In the genomic region with DNA sequence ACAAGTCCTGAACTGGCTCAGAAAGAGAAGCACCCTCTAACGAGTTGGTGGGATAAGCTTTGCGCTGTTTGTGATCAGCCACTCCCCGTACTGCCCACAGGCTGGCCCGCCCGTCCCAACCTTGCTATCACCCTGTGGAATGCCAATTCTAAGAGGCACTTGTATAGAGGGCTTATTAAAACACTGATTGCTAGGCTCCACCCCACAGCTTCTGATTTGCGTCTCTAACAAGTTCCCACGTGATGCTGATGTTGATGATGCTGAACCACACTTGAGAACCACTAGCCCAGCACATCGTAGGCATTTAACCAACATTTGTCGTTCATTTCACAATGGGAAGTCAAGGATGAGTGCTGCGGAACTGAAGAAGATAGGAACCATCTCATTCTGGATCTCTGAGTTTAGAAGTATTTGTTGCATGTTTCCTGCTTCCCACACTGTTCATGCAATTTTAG, we compare ENCODE assay signal across 14 cellular contexts. TPM values are rescaled to one million over a fixed set of nuclear protein-coding genes. Genes with fewer than 3 reads are reported as not detected.
DNase-seq lines count a peak whose midpoint lies in the region; ATAC-seq, FAIRE-seq and TF ChIP-seq lines count a peak whose summit lies in the region.
"Had no signal": no experiment of that assay in that cellular context is flagged by ENCODE, and none has a peak within 500 bp of the region (broad histone marks: within the 10 kb centered on the region; RNA-seq: fewer than 3 reads in every experiment).

No MANE protein-coding gene starts in this region.

- H3K4me1 ChIP-seq in CD4-positive, CD25-positive, alpha-beta regulatory T cell (ENCODE audit: control insufficient read depth, insufficient read depth, low read length, poor library complexity, severe bottlenecking), result peaks cover 11% of the 10 kb centered on the region
- H3K4me1 ChIP-seq in GM12878 (ENCODE audit: control insufficient read depth, insufficient read depth, low read length) (peaks cover 27% of the 10 kb centered on the region), mucosa of descending colon (ENCODE audit: low read depth) (no peaks in the 10 kb centered on the region)

- CTCF ChIA-PET in GM12878 (lab: Yijun Ruan, JAX), result interaction anchor here (0.6 to 6.3 kb wide), 5 partner anchors 11 to 331 kb away, joined by 3 to 59 read pairs (median 4); a partner anchor contains a TSS

- 82% methylated on average over 10 of the region's 10 CpGs for WGBS in GM12878 (ENCODE audit: insufficient coverage, insufficient replicate concordance, low lambda C conversion rate, missing lambda C conversion rate)

- no peak for TF ChIP-seq CTCF in GM12878 (IDR thresholded peaks at IDR 0.05 in 2 of 3, conservative IDR thresholded peaks at IDR 0.05 in 1 of 3; ENCODE audit: control insufficient read depth in 2 of 3, extremely low read depth in 1 of 3, insufficient read depth in 1 of 3, low read depth in 3 of 3, low read length in 3 of 3)
- TF ChIP-seq CTCF in mucosa of descending colon (IDR thresholded peaks at IDR 0.05), result no peak

- no peak overlapping the region for H3K4me2 ChIP-seq in GM12878 (ENCODE audit: control insufficient read depth, insufficient read depth)

- H3K4me3 ChIP-seq in CD4-positive, CD25-positive, alpha-beta regulatory T cell (ENCODE audit: low read depth, low read length), result no peak overlapping the region
- H3K4me3 ChIP-seq in GM12878 (no peak overlapping the region), mucosa of descending colon (no peak overlapping the region)
- H3K4me3 ChIP-seq: gastroesophageal sphincter, SJCRH30 had no signal

- H3K27me3 ChIP-seq in CD4-positive, CD25-positive, alpha-beta regulatory T cell (ENCODE audit: control insufficient read depth, insufficient read depth, low read length), result no peaks in the 10 kb centered on the region
- H3K27me3 ChIP-seq in GM12878 (replicated peaks in 1 of 2; ENCODE audit: control insufficient read depth in 2 of 2, insufficient read depth in 2 of 2, low read length in 1 of 2), result no peaks in the 10 kb centered on the region
- H3K27me3 ChIP-seq: gastroesophageal sphincter, SJCRH30 had no signal

- no peaks in the 10 kb centered on the region for H3K36me3 ChIP-seq in CD4-positive, CD25-positive, alpha-beta regulatory T cell (ENCODE audit: control insufficient read depth, insufficient read depth, low read length)
- H3K36me3 ChIP-seq in GM12878 (ENCODE audit: control insufficient read depth in 2 of 2, insufficient read depth in 2 of 2, low read length in 1 of 2), result no peaks in the 10 kb centered on the region
- H3K36me3 ChIP-seq in mucosa of descending colon (ENCODE audit: low read depth), result no peaks in the 10 kb centered on the region
- H3K36me3 ChIP-seq: gastroesophageal sphincter, SJCRH30 had no signal

- no peak for TF ChIP-seq RAD21 in GM12878 (IDR thresholded peaks at IDR 0.05; ENCODE audit: insufficient read depth, low read depth, low read length)

- H3K36me3 Mint-ChIP-seq in CD4-positive, CD25-positive, alpha-beta regulatory T cell, result no peaks in the 10 kb centered on the region

- no peak for FAIRE-seq in GM12878 (lab: Jason Lieb, UNC)
- FAIRE-seq in RCC 7860 (lab: Jason Lieb, UNC), result no peak

- no TSS peak for BruUV-seq in GM12878 (replicated peaks; lab: Mats Ljungman, UMichigan)

- no peak overlapping the region for H3K9ac ChIP-seq in GM12878 (ENCODE audit: control insufficient read depth, insufficient read depth, low read length)

- H3K4me1 Mint-ChIP-seq in CD4-positive, CD25-positive, alpha-beta regulatory T cell, result peaks cover 0 to 21% (median 12%) of the 10 kb centered on the region in 4 donors

- no peak overlapping the region for H3K4me3 Mint-ChIP-seq in CD4-positive, CD25-positive, alpha-beta regulatory T cell
- H3K4me3 Mint-ChIP-seq: H9 had no signal

- no peak overlapping the region for H3K27ac ChIP-seq in CD4-positive, CD25-positive, alpha-beta regulatory T cell (ENCODE audit: insufficient read depth, low read length, poor library complexity, severe bottlenecking)
- no peak overlapping the region for H3K27ac ChIP-seq in GM12878 (ENCODE audit: control insufficient read depth, insufficient read depth)
- H3K27ac ChIP-seq: gastroesophageal sphincter had no signal

- no peak for TF ChIP-seq EP300 in GM12878 (IDR thresholded peaks at IDR 0.05; ENCODE audit: borderline replicate concordance in 1 of 2, control insufficient read depth in 1 of 2, low read depth in 2 of 2, low read length in 2 of 2)

- H4K20me1 ChIP-seq in GM12878 (ENCODE audit: control insufficient read depth, insufficient read depth), result no peaks in the 10 kb centered on the region

- peak overlapping the region; percentile 34 for H2AFZ ChIP-seq in GM12878 (ENCODE audit: control insufficient read depth, low read depth, low read length)

- no peaks in the 10 kb centered on the region for H3K79me2 ChIP-seq in GM12878 (ENCODE audit: control insufficient read depth, insufficient read depth, low read length)

- no peak for DNase-seq in CD4-positive, CD25-positive, alpha-beta regulatory T cell
- DNase-seq in LHCN-M2 (ENCODE audit: low read depth), result peak; percentile 60
- DNase-seq in GM12878 (ENCODE audit: low read depth, low spot score), result no peak
- peak in 1 of 3 donors; percentile 14 for DNase-seq in mucosa of descending colon
- DNase-seq in NCI-H2171 (lab: John Stamatoyannopoulos, UW), result no peak
- DNase-seq in NCI-H1092 (lab: John Stamatoyannopoulos, UW), result no peak
- no peak for DNase-seq in RCC 7860 (ENCODE audit: low spot score)
- DNase-seq: activated naive CD4-positive, alpha-beta T cell treated with anti-CD3 and anti-CD28 coated beads, Interleukin-2, amount 50 U/mL, for 16 hours; Calu3; H9; posterior cingulate gyrus; SJCRH30 had no signal

- ATAC-seq in CD4-positive, CD25-positive, alpha-beta regulatory T cell (ENCODE audit: low read depth in 2 of 2), result peak in 1 of 2 donors; percentile 21
- ATAC-seq in GM12878 (no peak), mucosa of descending colon (peak; percentile 51), HG03095 (IDR thresholded peaks at IDR 0.05; ENCODE audit: unreplicated experiment) (no peak)
- ATAC-seq: gastroesophageal sphincter had no signal

- H3K27ac Mint-ChIP-seq in CD4-positive, CD25-positive, alpha-beta regulatory T cell, result peak overlapping the region in 2 of 3 donors; percentile 22 to 49
- H3K27ac Mint-ChIP-seq: H9 had no signal

- in situ Hi-C loops in GM12878 (cut with MboI), result no loop called here

- TF ChIP-seq POLR2A in GM12878 (IDR thresholded peaks at IDR 0.05; ENCODE audit: low read depth, low read length), result no peak

- peaks cover 30% of the 10 kb centered on the region for H3K27me3 Mint-ChIP-seq in CD4-positive, CD25-positive, alpha-beta regulatory T cell

- POLR2A ChIA-PET in GM12878 (lab: Charles Lee), result interaction anchor here (0.6 to 1.6 kb wide), 4 partner anchors 15 to 21 kb away, joined by 3 to 10 read pairs (median 4); no protein-coding TSS in a partner anchor

- no peaks in the 10 kb centered on the region for H3K9me3 ChIP-seq in CD4-positive, CD25-positive, alpha-beta regulatory T cell (ENCODE audit: control insufficient read depth in 2 of 2, low read length in 2 of 2)
- H3K9me3 ChIP-seq in GM12878 (replicated peaks; ENCODE audit: control insufficient read depth, insufficient read depth, low read length) (no peaks in the 10 kb centered on the region), mucosa of descending colon (no peaks in the 10 kb centered on the region)
- H3K9me3 ChIP-seq: gastroesophageal sphincter, SJCRH30 had no signal

- RAD21 ChIA-PET in GM12878 (lab: Charles Lee; ENCODE audit: unreplicated experiment), result interaction anchor here (4.9 kb wide), 1 partner anchor 14 kb away, joined by 32 read pairs; no protein-coding TSS in a partner anchor

- SMC1A ChIA-PET in GM12878 (lab: Charles Lee; ENCODE audit: uncharacterized antibody, unreplicated experiment), result interaction anchor here (0.6 to 6.7 kb wide), 22 partner anchors 11 to 223 kb away, joined by 3 to 68 read pairs (median 4); a partner anchor contains a TSS

- H3K9me3 Mint-ChIP-seq in CD4-positive, CD25-positive, alpha-beta regulatory T cell, result no peaks in the 10 kb centered on the region
- H3K9me3 Mint-ChIP-seq: H9 had no signal

- intact Hi-C loops in GM12878 (cut with micrococcal nuclease; ENCODE audit: unreplicated experiment) (no loop called here), mucosa of descending colon (cut with DNase I, micrococcal nuclease) (no loop called here)

TF ChIP-seq in GM12878, 131 proteins besides CTCF, POLR2A, EP300 and RAD21 (continues in another document):
- TF ChIP-seq EGR1 (IDR thresholded peaks at IDR 0.05; ENCODE audit: borderline replicate concordance in 1 of 2, low read depth in 2 of 2, low read length in 2 of 2) (no peak), PAX8 (IDR thresholded peaks at IDR 0.05) (no peak), SREBF2 (IDR thresholded peaks at IDR 0.05; ENCODE audit: low read length) (no peak), CREB1 (IDR thresholded peaks at IDR 0.05; ENCODE audit: low read depth) (no peak), NRF1 (conservative IDR thresholded peaks at IDR 0.05; ENCODE audit: low read depth, low read length) (no peak), SPI1 (IDR thresholded peaks at IDR 0.05; ENCODE audit: borderline replicate concordance, insufficient read depth, low read depth, low read length) (no peak), RB1 (IDR thresholded peaks at IDR 0.05; ENCODE audit: borderline replicate concordance) (no peak), SIX5 (IDR thresholded peaks at IDR 0.05; ENCODE audit: low read depth, low read length, severe bottlenecking) (no peak), POLR2AphosphoS2 (IDR thresholded peaks at IDR 0.05; ENCODE audit: low read depth, low read length) (no peak)

RNA-seq across cellular contexts. Expression of a gene that starts 12.7 kb away (rescaled TPM):
- total RNA-seq in CD4-positive, CD25-positive, alpha-beta regulatory T cell, result 6.8 TPM
- 1 to 10 TPM; 1.1 to 3.9 (median 2.7) TPM for polyA plus RNA-seq in CD4-positive, CD25-positive, alpha-beta regulatory T cell
- total RNA-seq in LHCN-M2 (2014; rRNA removed) (21.6 and 24.8 TPM in 2 replicates), GM12878 (2014; rRNA removed) (26.5 and 27.2 TPM in 2 replicates), GM12878 (2014; rRNA removed; fragmentation: Illumina TruSeq; extraction: Trizol) (21.0 and 24.7 TPM in 2 replicates), GM12878 (2021) (17.4 and 24.1 TPM in 2 replicates), mucosa of descending colon (10 to 100 TPM in 2 of 3 donors, 1 to 10 TPM in 1; 8.0 to 16.7 (median 14.2) TPM)
- polyA plus RNA-seq in LHCN-M2 (2012), result 5.7 TPM
- total RNA-seq in GM12878 (2013; cell fraction: nucleolus; rRNA removed), result 130 and 134 TPM in 2 replicates
- 6.9 TPM for polyA plus RNA-seq in GM12878 (2011; ENCODE audit: low read depth)
- polyA plus RNA-seq in GM12878 (2011; rRNA removed) (38.1 and 48.5 TPM in 2 replicates), GM12878 (2014; fragmentation: Illumina TruSeq; extraction: Trizol) (22.6 and 29.6 TPM in 2 replicates), GM12878 (2014; fragmentation: Nextera tagmentation; extraction: Ambion mirVana) (1 to 10 TPM; 6.6 to 8.0 TPM), GM12878 (2014; rRNA removed) (20.3 and 24.1 TPM in 2 replicates), GM12878 (2016; fragmentation: Nextera tagmentation; extraction: Ambion mirVana) (10 to 100 TPM; 14.4 to 16.0 TPM)
- polyA plus RNA-seq in GM12878 (2011; cell fraction: cytosol; rRNA removed), result 14.7 and 15.5 TPM in 2 replicates
- 99.9 and 128 TPM in 2 replicates for polyA plus RNA-seq in GM12878 (2011; cell fraction: nucleus; rRNA removed)
- 8.0 and 10.6 TPM in 2 replicates for polyA plus RNA-seq in GM12878 (2012)
- polyA minus RNA-seq in GM12878 (2011; rRNA and poly(A)+ RNA removed), result 36.5 and 39.6 TPM in 2 replicates
- 7.6 and 11.1 TPM in 2 replicates for polyA minus RNA-seq in GM12878 (2011; cell fraction: cytosol; rRNA and poly(A)+ RNA removed)
- polyA minus RNA-seq in GM12878 (2011; cell fraction: nucleus; rRNA and poly(A)+ RNA removed), result 46.9 and 73.0 TPM in 2 replicates
- total RNA-seq: SJCRH30 had no signal
